Comparison of ENCODE assay signal across 25 cellular contexts in the genomic region with DNA sequence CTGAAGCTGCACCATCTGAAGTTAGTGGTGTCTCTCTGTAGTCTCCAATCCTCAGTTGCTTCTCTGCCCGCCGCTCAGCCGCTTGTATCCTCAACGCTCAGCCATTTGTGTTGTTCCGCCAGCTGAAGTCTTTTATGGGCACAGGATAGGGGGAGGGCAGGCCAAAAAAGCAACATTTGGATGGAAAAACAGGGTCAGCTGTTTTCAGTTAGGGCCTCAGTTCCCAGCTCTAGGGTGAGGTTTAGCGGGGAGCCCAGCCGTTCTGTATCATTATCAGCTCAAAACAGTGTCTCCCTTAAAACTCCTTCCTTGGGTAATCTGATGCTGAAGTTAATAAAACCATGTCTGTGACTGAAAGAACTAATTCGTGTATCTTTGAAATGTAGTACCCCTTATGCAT.
"Had no signal": no experiment of that assay in that cellular context is flagged by ENCODE, and none has a peak within 500 bp of the region (broad histone marks: within the 10 kb centered on the region; RNA-seq: fewer than 3 reads in every experiment).

No MANE protein-coding gene starts in this region.

- DNase-seq: cerebellar nuclear complex; cortex of kidney; effector CD4-positive, alpha-beta T cell; foreskin keratinocyte; glutamatergic neuron; heart right ventricle; hippocampal formation; islet precursor cell; kidney glomerular epithelial cell; left colon; mesendoderm; midbrain; naive thymus-derived CD8-positive, alpha-beta T cell; occipital lobe; ovary; stimulated activated CD4-positive, alpha-beta T cell treated with anti-CD3 and anti-CD28 coated beads, Interleukin-4, amount 100 ng/mL, for 4 hours; stimulated activated naive CD8-positive, alpha-beta T cell treated with anti-CD3 and anti-CD28 coated beads, Interleukin-15, Interleukin-2, amounts not matched to agents 100 U/mL and 50 U/mL, for 24 hours had no signal

- H3K27ac ChIP-seq: foreskin keratinocyte, heart right ventricle, ovary, psoas muscle, skin epidermis, spleen, testis had no signal

- H3K4me1 Mint-ChIP-seq: naive thymus-derived CD8-positive, alpha-beta T cell; stimulated activated memory B cell treated with anti-CD40 and anti-IgM and Interleukin-4, amounts not matched to agents 10 μg/mL and 1 μg/mL and 100 μg/mL, for 72 hours had no signal

- H3K36me3 Mint-ChIP-seq: naive thymus-derived CD8-positive, alpha-beta T cell; stimulated activated memory B cell treated with anti-CD40 and anti-IgM and Interleukin-4, amounts not matched to agents 10 μg/mL and 1 μg/mL and 100 μg/mL, for 72 hours; type B pancreatic cell had no signal

- H3K4me1 ChIP-seq: foreskin keratinocyte, spleen, testis had no signal

- H3K27ac Mint-ChIP-seq: naive thymus-derived CD8-positive, alpha-beta T cell; stimulated activated memory B cell treated with anti-CD40 and anti-IgM and Interleukin-4, amounts not matched to agents 10 μg/mL and 1 μg/mL and 100 μg/mL, for 72 hours; type B pancreatic cell had no signal

- H3K27me3 ChIP-seq: heart right ventricle, ovary, spleen, testis, tibial artery had no signal

- H3K27me3 Mint-ChIP-seq: stimulated activated memory B cell treated with anti-CD40 and anti-IgM and Interleukin-4, amounts not matched to agents 10 μg/mL and 1 μg/mL and 100 μg/mL, for 72 hours; type B pancreatic cell had no signal

- H3K36me3 ChIP-seq: heart right ventricle, ovary, spleen, tibial artery had no signal

- H3K4me3 ChIP-seq: heart right ventricle, ovary, psoas muscle, skin epidermis, spleen, testis, tibial artery had no signal

- H3K9me3 ChIP-seq: heart right ventricle, ovary, psoas muscle, spleen, testis, tibial artery had no signal

- H3K4me3 Mint-ChIP-seq: naive thymus-derived CD8-positive, alpha-beta T cell; stimulated activated memory B cell treated with anti-CD40 and anti-IgM and Interleukin-4, amounts not matched to agents 10 μg/mL and 1 μg/mL and 100 μg/mL, for 72 hours; type B pancreatic cell had no signal

- ATAC-seq: heart right ventricle; left colon; naive thymus-derived CD8-positive, alpha-beta T cell; right cardiac atrium; stimulated activated memory B cell treated with anti-CD40 and anti-IgM and Interleukin-4, amounts not matched to agents 10 μg/mL and 1 μg/mL and 100 μg/mL, for 72 hours; stimulated activated naive CD8-positive, alpha-beta T cell treated with anti-CD3 and anti-CD28 coated beads, Interleukin-15, Interleukin-2, amounts not matched to agents 100 U/mL and 50 U/mL, for 24 hours had no signal

- H3K9me3 Mint-ChIP-seq: stimulated activated memory B cell treated with anti-CD40 and anti-IgM and Interleukin-4, amounts not matched to agents 10 μg/mL and 1 μg/mL and 100 μg/mL, for 72 hours had no signal
